In the genomic region with DNA sequence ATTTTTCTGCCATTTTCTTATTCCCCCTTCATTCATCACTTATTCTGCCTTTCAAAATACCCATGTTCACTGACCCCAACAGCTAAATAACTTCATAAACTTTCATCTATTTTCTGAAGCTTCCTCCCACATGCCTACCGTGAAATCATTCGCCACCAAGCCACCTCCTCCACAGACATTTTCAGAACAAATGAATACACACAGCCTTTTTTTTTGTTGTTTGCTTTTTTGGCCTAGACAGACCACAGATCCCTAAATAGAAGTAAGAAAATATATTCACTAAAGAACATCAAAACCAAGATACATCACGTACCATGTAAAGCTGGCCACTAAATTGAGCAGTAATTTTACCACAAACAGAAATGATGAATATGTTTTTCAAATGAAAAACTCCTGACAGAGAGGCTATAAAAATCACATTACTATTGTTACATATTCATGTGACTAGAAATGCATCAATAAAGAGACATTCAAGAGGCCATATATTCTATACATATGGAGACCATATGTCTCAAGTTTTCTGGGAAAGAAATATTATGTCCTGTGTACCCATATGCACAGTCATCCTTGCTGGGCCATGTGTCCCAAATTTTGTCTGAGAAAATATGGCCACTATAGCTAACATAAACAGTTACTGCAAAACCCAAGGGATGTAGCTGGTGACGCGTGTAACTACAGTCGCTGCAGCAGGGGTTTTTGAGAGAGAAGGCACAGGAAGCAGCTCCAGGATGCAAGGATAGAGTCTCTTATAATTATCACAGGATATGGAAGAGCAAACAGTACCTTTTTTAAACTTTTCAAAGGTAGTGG, we compare ENCODE assay signal across 25 cellular contexts.
DNase-seq lines count a peak whose midpoint lies in the region; ATAC-seq and TF ChIP-seq lines count a peak whose summit lies in the region.
"Had no signal": no experiment of that assay in that cellular context is flagged by ENCODE, and none has a peak within 500 bp of the region (broad histone marks: within the 10 kb centered on the region; RNA-seq: fewer than 3 reads in every experiment).

No MANE protein-coding gene starts in this region.

- H3K4me1 ChIP-seq in BLaER1 treated with 17β-estradiol and CSF1 and Interleukin-3, amounts not matched to agents 10 nM and 100 nM: peaks cover 0 to 51% (median 33%) of the 10 kb centered on the region in 10 experiments; a peak in 16 of 20 replicates
- H3K4me1 ChIP-seq in mesenchymal stem cell (ENCODE audit: control insufficient read depth, insufficient read depth, low read depth, low read length): peaks cover 1% of the 10 kb centered on the region
- H3K4me1 ChIP-seq: body of pancreas, parathyroid adenoma, right lobe of liver, vagina had no signal

- H3K27me3 Mint-ChIP-seq in natural killer cell treated with Interleukin-12 subunit alpha and Interleukin-12 subunit beta and Interleukin-15 and Interleukin-18, amount 100 ng/mL, for 72 hours: peaks cover 0 to 2% of the 10 kb centered on the region in 2 donors
- H3K27me3 Mint-ChIP-seq: activated CD4-positive, alpha-beta T cell treated with anti-CD3 and anti-CD28 coated beads for 36 hours; activated CD8-positive, alpha-beta memory T cell treated with anti-CD3 and anti-CD28 coated beads, Interleukin-2, amount 10 ng/mL, durations not matched to agents 7 days and 5 days; activated naive CD8-positive, alpha-beta T cell had no signal

- no peaks in the 10 kb centered on the region for H3K79me1 ChIP-seq in mesenchymal stem cell (replicated peaks; ENCODE audit: low read length, poor library complexity, severe bottlenecking)

- no peaks in the 10 kb centered on the region for H3K36me3 ChIP-seq in BLaER1 treated with 17β-estradiol and CSF1 and Interleukin-3, amounts not matched to agents 10 nM and 100 nM
- no peaks in the 10 kb centered on the region for H3K36me3 ChIP-seq in brain microvascular endothelial cell (replicated peaks)
- no peaks in the 10 kb centered on the region for H3K36me3 ChIP-seq in mesenchymal stem cell (ENCODE audit: control insufficient read depth in 1 of 2, insufficient read depth in 2 of 2, low read depth in 1 of 2, low read length in 2 of 2)
- H3K36me3 ChIP-seq: right lobe of liver, vagina had no signal

- H3K27me3 ChIP-seq in BLaER1 treated with 17β-estradiol and CSF1 and Interleukin-3, amounts not matched to agents 10 nM and 100 nM: no peaks in the 10 kb centered on the region
- no peaks in the 10 kb centered on the region for H3K27me3 ChIP-seq in brain microvascular endothelial cell (replicated peaks)
- H3K27me3 ChIP-seq in mesenchymal stem cell (ENCODE audit: control insufficient read depth in 1 of 2, insufficient read depth in 1 of 2, low read length in 2 of 2): no peaks in the 10 kb centered on the region
- H3K27me3 ChIP-seq: body of pancreas, right lobe of liver, vagina had no signal

- no peak for TF ChIP-seq CTCF in brain microvascular endothelial cell (IDR thresholded peaks at IDR 0.05; ENCODE audit: low read depth, low read length, missing control alignments)

- WGBS in mesenchymal stem cell: 68% methylated on average over 3 of the region's 6 CpGs

- no peak overlapping the region for H2AK5ac ChIP-seq in mesenchymal stem cell (ENCODE audit: low read length, severe bottlenecking)

- H3K4me1 Mint-ChIP-seq in natural killer cell treated with Interleukin-12 subunit alpha and Interleukin-12 subunit beta and Interleukin-15 and Interleukin-18, amount 100 ng/mL, for 72 hours (ENCODE audit: low read depth in 2 of 2): no peaks in the 10 kb centered on the region
- H3K4me1 Mint-ChIP-seq: activated CD8-positive, alpha-beta memory T cell treated with anti-CD3 and anti-CD28 coated beads, Interleukin-2, amount 10 ng/mL, durations not matched to agents 7 days and 5 days; natural killer cell had no signal

- H4K20me1 ChIP-seq in BLaER1 treated with 17β-estradiol and CSF1 and Interleukin-3, amounts not matched to agents 10 nM and 100 nM: no peaks in the 10 kb centered on the region

- no peak overlapping the region for H2BK5ac ChIP-seq in mesenchymal stem cell (ENCODE audit: low read depth, low read length, poor library complexity, severe bottlenecking)

- H2AFZ ChIP-seq in mesenchymal stem cell (ENCODE audit: low read depth, low read length): no peak overlapping the region
- H2AFZ ChIP-seq: parathyroid adenoma had no signal

- no peak overlapping the region for H3K4me3 Mint-ChIP-seq in natural killer cell treated with Interleukin-12 subunit alpha and Interleukin-12 subunit beta and Interleukin-15 and Interleukin-18, amount 100 ng/mL, for 72 hours
- H3K4me3 Mint-ChIP-seq: activated CD4-positive, alpha-beta T cell treated with anti-CD3 and anti-CD28 coated beads for 36 hours; activated CD8-positive, alpha-beta memory T cell treated with anti-CD3 and anti-CD28 coated beads, Interleukin-2, amount 10 ng/mL, durations not matched to agents 7 days and 5 days; activated naive CD8-positive, alpha-beta T cell; activated T-helper 1 cell treated with anti-CD3 and anti-CD28 coated beads, Interleukin-12 subunit alpha, Interleukin-12 subunit beta, Interleukin-2, Interleukin-4 antibody, amounts not matched to agents 30 ng/mL and 10 ng/mL and 1 ng/mL, durations not matched to agents 14 hours and 24 hours and 36 hours; natural killer cell had no signal

- H3K9me3 Mint-ChIP-seq in natural killer cell treated with Interleukin-12 subunit alpha and Interleukin-12 subunit beta and Interleukin-15 and Interleukin-18, amount 100 ng/mL, for 72 hours: no peaks in the 10 kb centered on the region
- H3K9me3 Mint-ChIP-seq: activated T-helper 1 cell treated with anti-CD3 and anti-CD28 coated beads, Interleukin-12 subunit alpha, Interleukin-12 subunit beta, Interleukin-2, Interleukin-4 antibody, amounts not matched to agents 30 ng/mL and 10 ng/mL and 1 ng/mL, durations not matched to agents 14 hours and 24 hours and 36 hours had no signal

- no peak for ATAC-seq in natural killer cell treated with Interleukin-12 subunit alpha and Interleukin-12 subunit beta and Interleukin-15 and Interleukin-18, amount 100 ng/mL, for 72 hours
- ATAC-seq in HG03442 (IDR thresholded peaks at IDR 0.05; ENCODE audit: unreplicated experiment): no peak
- ATAC-seq in HG03460 (IDR thresholded peaks at IDR 0.05; ENCODE audit: unreplicated experiment): no peak
- ATAC-seq: activated CD4-positive, alpha-beta T cell treated with anti-CD3 and anti-CD28 coated beads for 36 hours; activated CD8-positive, alpha-beta memory T cell treated with anti-CD3 and anti-CD28 coated beads, Interleukin-2, amount 10 ng/mL, durations not matched to agents 7 days and 5 days; body of pancreas; natural killer cell; PC-3; right lobe of liver had no signal

- peak overlapping the region in 1 of 2 experiments; percentile 37 for H2BK12ac ChIP-seq in mesenchymal stem cell (ENCODE audit: low read length in 2 of 2)

- H4K91ac ChIP-seq in mesenchymal stem cell (ENCODE audit: low read length): no peak overlapping the region

- no peak overlapping the region for H3K14ac ChIP-seq in mesenchymal stem cell (ENCODE audit: low read length in 2 of 2)

- H2BK15ac ChIP-seq in mesenchymal stem cell (ENCODE audit: low read depth, poor library complexity, severe bottlenecking): no peak overlapping the region

- no peak overlapping the region for H3K23ac ChIP-seq in mesenchymal stem cell (ENCODE audit: low read length in 2 of 2)

- no peak overlapping the region for H3K4me3 ChIP-seq in BLaER1 treated with 17β-estradiol and CSF1 and Interleukin-3, amounts not matched to agents 10 nM and 100 nM
- H3K4me3 ChIP-seq in brain microvascular endothelial cell (ENCODE audit: low read depth, low read length) (no peak overlapping the region), mesenchymal stem cell (ENCODE audit: insufficient read depth in 1 of 2, low read depth in 1 of 2, low read length in 2 of 2) (no peak overlapping the region)
- H3K4me3 ChIP-seq: body of pancreas, right lobe of liver, vagina had no signal

- no peak overlapping the region for H2BK120ac ChIP-seq in mesenchymal stem cell (ENCODE audit: low read depth, low read length)

- in situ Hi-C loops in brain microvascular endothelial cell (cut with HindIII; ENCODE audit: low pct_ligation_motif_present, low sequenced_read_pairs): no loop called here

- H3K18ac ChIP-seq in mesenchymal stem cell (ENCODE audit: low read depth in 1 of 2, low read length in 2 of 2): peak overlapping the region in 1 of 2 experiments; percentile 90

- no peak overlapping the region for H3K27ac Mint-ChIP-seq in natural killer cell treated with Interleukin-12 subunit alpha and Interleukin-12 subunit beta and Interleukin-15 and Interleukin-18, amount 100 ng/mL, for 72 hours
- H3K27ac Mint-ChIP-seq: activated CD4-positive, alpha-beta T cell treated with anti-CD3 and anti-CD28 coated beads for 36 hours; activated CD8-positive, alpha-beta memory T cell treated with anti-CD3 and anti-CD28 coated beads, Interleukin-2, amount 10 ng/mL, durations not matched to agents 7 days and 5 days; activated naive CD8-positive, alpha-beta T cell; activated T-helper 1 cell treated with anti-CD3 and anti-CD28 coated beads, Interleukin-12 subunit alpha, Interleukin-12 subunit beta, Interleukin-2, Interleukin-4 antibody, amounts not matched to agents 30 ng/mL and 10 ng/mL and 1 ng/mL, durations not matched to agents 14 hours and 24 hours and 36 hours; natural killer cell had no signal

- H3K4me2 ChIP-seq in BLaER1 treated with 17β-estradiol and CSF1 and Interleukin-3, amounts not matched to agents 10 nM and 100 nM: peak overlapping the region in 9 of 11 experiments; percentile 2 to 72 (median 48); a peak in 16 of 22 replicates
- H3K4me2 ChIP-seq in mesenchymal stem cell (ENCODE audit: low read length, poor library complexity, severe bottlenecking): no peak overlapping the region

- no peaks in the 10 kb centered on the region for H3K36me3 Mint-ChIP-seq in natural killer cell treated with Interleukin-12 subunit alpha and Interleukin-12 subunit beta and Interleukin-15 and Interleukin-18, amount 100 ng/mL, for 72 hours
- H3K36me3 Mint-ChIP-seq: activated CD8-positive, alpha-beta memory T cell treated with anti-CD3 and anti-CD28 coated beads, Interleukin-2, amount 10 ng/mL, durations not matched to agents 7 days and 5 days; activated naive CD8-positive, alpha-beta T cell; natural killer cell had no signal

- H3K9ac ChIP-seq in BLaER1 treated with 17β-estradiol and CSF1 and Interleukin-3, amounts not matched to agents 10 nM and 100 nM: no peak overlapping the region
- no peak overlapping the region for H3K9ac ChIP-seq in mesenchymal stem cell (ENCODE audit: low read length)
- H3K9ac ChIP-seq: parathyroid adenoma had no signal

- DNase-seq in NCI-H1417 treated with DMSO at 0.1 percent for 48 hours (lab: John Stamatoyannopoulos, UW): peak; percentile 47
- DNase-seq in brain microvascular endothelial cell: peak; percentile 9
- DNase-seq in mesenchymal stem cell: peak; percentile 41
- no peak for DNase-seq in natural killer cell treated with Interleukin-12 subunit alpha and Interleukin-12 subunit beta and Interleukin-15 and Interleukin-18, amount 100 ng/mL, for 72 hours (ENCODE audit: low spot score)
- no peak for DNase-seq in NCI-H2171 (lab: John Stamatoyannopoulos, UW)
- DNase-seq: activated CD4-positive, alpha-beta T cell treated with anti-CD3 and anti-CD28 coated beads for 36 hours; activated CD8-positive, alpha-beta memory T cell treated with anti-CD3 and anti-CD28 coated beads, Interleukin-2, amount 10 ng/mL, durations not matched to agents 7 days and 5 days; body of pancreas; cortex of kidney; H7; head of caudate nucleus; natural killer cell; NCI-H1436 treated with DMSO at 0.1 percent for 48 hours; NCI-H226; PC-3; right lobe of liver; SHP77 treated with DMSO at 0.1 percent for 48 hours; T-helper 1 cell had no signal

- H3K9me3 ChIP-seq in BLaER1 treated with 17β-estradiol and CSF1 and Interleukin-3, amounts not matched to agents 10 nM and 100 nM (replicated peaks in 1 of 11): peaks cover 9 to 19% (median 14%) of the 10 kb centered on the region in 11 experiments
- H3K9me3 ChIP-seq in mesenchymal stem cell (ENCODE audit: control insufficient read depth, low read length): no peaks in the 10 kb centered on the region
- H3K9me3 ChIP-seq: body of pancreas, right lobe of liver, vagina had no signal

- no peak overlapping the region; a peak in 1 of 22 replicates for H3K27ac ChIP-seq in BLaER1 treated with 17β-estradiol and CSF1 and Interleukin-3, amounts not matched to agents 10 nM and 100 nM
- H3K27ac ChIP-seq in brain microvascular endothelial cell: no peak overlapping the region
- no peak overlapping the region for H3K27ac ChIP-seq in mesenchymal stem cell (ENCODE audit: low read length, poor library complexity, severe bottlenecking)
- H3K27ac ChIP-seq: body of pancreas, parathyroid adenoma, right lobe of liver, vagina had no signal

- no peak overlapping the region for H4K8ac ChIP-seq in mesenchymal stem cell (ENCODE audit: low read length)

- no peak overlapping the region for H3K4ac ChIP-seq in mesenchymal stem cell (ENCODE audit: low read depth in 1 of 2, low read length in 2 of 2)

Comparison
In these comparisons a context has a peak if more than half of its experiments do, and no peak if none do; other contexts are left out.
1. DNase-seq: peak in NCI-H1417 treated with DMSO at 0.1 percent for 48 hours (single experiment), brain microvascular endothelial cell (single experiment) and mesenchymal stem cell (single experiment); none in natural killer cell treated with Interleukin-12 subunit alpha and Interleukin-12 subunit beta and Interleukin-15 and Interleukin-18, amount 100 ng/mL, for 72 hours (single experiment) and NCI-H2171 (single experiment).